In the genomic region with DNA sequence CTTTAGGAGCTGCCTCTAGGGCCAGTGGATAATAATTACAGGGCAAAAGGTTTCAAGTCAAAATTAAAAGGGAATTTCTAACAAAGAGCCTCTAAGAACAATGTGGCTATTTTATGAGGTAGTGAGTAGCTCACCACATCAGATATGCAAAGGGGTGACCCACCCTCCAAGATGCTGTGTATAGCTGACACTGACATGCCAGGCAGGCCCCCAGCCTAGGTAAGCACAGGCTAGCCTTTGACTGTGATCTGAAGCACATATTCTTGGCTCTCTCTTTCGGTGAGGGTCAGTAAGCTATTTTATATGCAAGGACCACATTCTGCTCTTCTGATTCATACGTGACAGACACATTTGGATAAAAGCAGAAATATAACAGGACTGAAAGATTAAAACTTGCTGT, we compare ENCODE assay signal across 1 cellular context.
TF ChIP-seq lines count a peak whose summit lies in the region.

No MANE protein-coding gene starts in this region.

TF ChIP-seq in H1, 55 proteins besides CTCF, POLR2A, EP300 and RAD21:
- TF ChIP-seq, protein P1, sequence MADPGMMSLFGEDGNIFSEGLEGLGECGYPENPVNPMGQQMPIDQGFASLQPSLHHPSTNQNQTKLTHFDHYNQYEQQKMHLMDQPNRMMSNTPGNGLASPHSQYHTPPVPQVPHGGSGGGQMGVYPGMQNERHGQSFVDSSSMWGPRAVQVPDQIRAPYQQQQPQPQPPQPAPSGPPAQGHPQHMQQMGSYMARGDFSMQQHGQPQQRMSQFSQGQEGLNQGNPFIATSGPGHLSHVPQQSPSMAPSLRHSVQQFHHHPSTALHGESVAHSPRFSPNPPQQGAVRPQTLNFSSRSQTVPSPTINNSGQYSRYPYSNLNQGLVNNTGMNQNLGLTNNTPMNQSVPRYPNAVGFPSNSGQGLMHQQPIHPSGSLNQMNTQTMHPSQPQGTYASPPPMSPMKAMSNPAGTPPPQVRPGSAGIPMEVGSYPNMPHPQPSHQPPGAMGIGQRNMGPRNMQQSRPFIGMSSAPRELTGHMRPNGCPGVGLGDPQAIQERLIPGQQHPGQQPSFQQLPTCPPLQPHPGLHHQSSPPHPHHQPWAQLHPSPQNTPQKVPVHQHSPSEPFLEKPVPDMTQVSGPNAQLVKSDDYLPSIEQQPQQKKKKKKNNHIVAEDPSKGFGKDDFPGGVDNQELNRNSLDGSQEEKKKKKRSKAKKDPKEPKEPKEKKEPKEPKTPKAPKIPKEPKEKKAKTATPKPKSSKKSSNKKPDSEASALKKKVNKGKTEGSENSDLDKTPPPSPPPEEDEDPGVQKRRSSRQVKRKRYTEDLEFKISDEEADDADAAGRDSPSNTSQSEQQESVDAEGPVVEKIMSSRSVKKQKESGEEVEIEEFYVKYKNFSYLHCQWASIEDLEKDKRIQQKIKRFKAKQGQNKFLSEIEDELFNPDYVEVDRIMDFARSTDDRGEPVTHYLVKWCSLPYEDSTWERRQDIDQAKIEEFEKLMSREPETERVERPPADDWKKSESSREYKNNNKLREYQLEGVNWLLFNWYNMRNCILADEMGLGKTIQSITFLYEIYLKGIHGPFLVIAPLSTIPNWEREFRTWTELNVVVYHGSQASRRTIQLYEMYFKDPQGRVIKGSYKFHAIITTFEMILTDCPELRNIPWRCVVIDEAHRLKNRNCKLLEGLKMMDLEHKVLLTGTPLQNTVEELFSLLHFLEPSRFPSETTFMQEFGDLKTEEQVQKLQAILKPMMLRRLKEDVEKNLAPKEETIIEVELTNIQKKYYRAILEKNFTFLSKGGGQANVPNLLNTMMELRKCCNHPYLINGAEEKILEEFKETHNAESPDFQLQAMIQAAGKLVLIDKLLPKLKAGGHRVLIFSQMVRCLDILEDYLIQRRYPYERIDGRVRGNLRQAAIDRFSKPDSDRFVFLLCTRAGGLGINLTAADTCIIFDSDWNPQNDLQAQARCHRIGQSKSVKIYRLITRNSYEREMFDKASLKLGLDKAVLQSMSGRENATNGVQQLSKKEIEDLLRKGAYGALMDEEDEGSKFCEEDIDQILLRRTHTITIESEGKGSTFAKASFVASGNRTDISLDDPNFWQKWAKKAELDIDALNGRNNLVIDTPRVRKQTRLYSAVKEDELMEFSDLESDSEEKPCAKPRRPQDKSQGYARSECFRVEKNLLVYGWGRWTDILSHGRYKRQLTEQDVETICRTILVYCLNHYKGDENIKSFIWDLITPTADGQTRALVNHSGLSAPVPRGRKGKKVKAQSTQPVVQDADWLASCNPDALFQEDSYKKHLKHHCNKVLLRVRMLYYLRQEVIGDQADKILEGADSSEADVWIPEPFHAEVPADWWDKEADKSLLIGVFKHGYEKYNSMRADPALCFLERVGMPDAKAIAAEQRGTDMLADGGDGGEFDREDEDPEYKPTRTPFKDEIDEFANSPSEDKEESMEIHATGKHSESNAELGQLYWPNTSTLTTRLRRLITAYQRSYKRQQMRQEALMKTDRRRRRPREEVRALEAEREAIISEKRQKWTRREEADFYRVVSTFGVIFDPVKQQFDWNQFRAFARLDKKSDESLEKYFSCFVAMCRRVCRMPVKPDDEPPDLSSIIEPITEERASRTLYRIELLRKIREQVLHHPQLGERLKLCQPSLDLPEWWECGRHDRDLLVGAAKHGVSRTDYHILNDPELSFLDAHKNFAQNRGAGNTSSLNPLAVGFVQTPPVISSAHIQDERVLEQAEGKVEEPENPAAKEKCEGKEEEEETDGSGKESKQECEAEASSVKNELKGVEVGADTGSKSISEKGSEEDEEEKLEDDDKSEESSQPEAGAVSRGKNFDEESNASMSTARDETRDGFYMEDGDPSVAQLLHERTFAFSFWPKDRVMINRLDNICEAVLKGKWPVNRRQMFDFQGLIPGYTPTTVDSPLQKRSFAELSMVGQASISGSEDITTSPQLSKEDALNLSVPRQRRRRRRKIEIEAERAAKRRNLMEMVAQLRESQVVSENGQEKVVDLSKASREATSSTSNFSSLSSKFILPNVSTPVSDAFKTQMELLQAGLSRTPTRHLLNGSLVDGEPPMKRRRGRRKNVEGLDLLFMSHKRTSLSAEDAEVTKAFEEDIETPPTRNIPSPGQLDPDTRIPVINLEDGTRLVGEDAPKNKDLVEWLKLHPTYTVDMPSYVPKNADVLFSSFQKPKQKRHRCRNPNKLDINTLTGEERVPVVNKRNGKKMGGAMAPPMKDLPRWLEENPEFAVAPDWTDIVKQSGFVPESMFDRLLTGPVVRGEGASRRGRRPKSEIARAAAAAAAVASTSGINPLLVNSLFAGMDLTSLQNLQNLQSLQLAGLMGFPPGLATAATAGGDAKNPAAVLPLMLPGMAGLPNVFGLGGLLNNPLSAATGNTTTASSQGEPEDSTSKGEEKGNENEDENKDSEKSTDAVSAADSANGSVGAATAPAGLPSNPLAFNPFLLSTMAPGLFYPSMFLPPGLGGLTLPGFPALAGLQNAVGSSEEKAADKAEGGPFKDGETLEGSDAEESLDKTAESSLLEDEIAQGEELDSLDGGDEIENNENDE (IDR thresholded peaks at IDR 0.05; ENCODE audit: insufficient replicate concordance, low read length) = no peak
- TF ChIP-seq SP4 (IDR thresholded peaks at IDR 0.05; ENCODE audit: low read length) (no peak), TCF12 (IDR thresholded peaks at IDR 0.05; ENCODE audit: low read depth, low read length) (no peak), ATF3 (IDR thresholded peaks at IDR 0.05; ENCODE audit: insufficient read depth, low read depth, low read length) (no peak), TBP (IDR thresholded peaks at IDR 0.05; ENCODE audit: low read depth, low read length) (no peak), POLR2AphosphoS5 (IDR thresholded peaks at IDR 0.05; ENCODE audit: low read depth, low read length) (peak; percentile 75; the same call in 1 of the 2 replicates), BRCA1 (IDR thresholded peaks at IDR 0.05; ENCODE audit: low read depth, low read length) (no peak), MAX (IDR thresholded peaks at IDR 0.05) (no peak), GTF2F1 (IDR thresholded peaks at IDR 0.05; ENCODE audit: borderline replicate concordance, low read depth, low read length) (no peak), SIX5 (IDR thresholded peaks at IDR 0.05; ENCODE audit: low read depth, low read length) (no peak), PHF8 (conservative IDR thresholded peaks at IDR 0.05; ENCODE audit: low read depth, low read length) (no peak), RNF2 (IDR thresholded peaks at IDR 0.05; ENCODE audit: borderline replicate concordance, low read depth, low read length, missing control alignments, poor library complexity, severe bottlenecking) (no peak), SIN3A (conservative IDR thresholded peaks at IDR 0.05 in 1 of 2, IDR thresholded peaks at IDR 0.05 in 1 of 2; ENCODE audit: low read depth in 1 of 2, low read length in 2 of 2) (no peak), CTBP2 (IDR thresholded peaks at IDR 0.05; ENCODE audit: borderline replicate concordance, insufficient read depth, insufficient read length, low read length) (no peak), TAF7 (optimal IDR thresholded peaks at IDR 0.05; ENCODE audit: borderline replicate concordance, low read depth, low read length) (peak; percentile 87), KDM5A (IDR thresholded peaks at IDR 0.05; ENCODE audit: low read length) (no peak)
TF ChIP-seq in H1: peak in this region for 2.
